8 cellular contexts compared by ENCODE assay signal in the genomic region with DNA sequence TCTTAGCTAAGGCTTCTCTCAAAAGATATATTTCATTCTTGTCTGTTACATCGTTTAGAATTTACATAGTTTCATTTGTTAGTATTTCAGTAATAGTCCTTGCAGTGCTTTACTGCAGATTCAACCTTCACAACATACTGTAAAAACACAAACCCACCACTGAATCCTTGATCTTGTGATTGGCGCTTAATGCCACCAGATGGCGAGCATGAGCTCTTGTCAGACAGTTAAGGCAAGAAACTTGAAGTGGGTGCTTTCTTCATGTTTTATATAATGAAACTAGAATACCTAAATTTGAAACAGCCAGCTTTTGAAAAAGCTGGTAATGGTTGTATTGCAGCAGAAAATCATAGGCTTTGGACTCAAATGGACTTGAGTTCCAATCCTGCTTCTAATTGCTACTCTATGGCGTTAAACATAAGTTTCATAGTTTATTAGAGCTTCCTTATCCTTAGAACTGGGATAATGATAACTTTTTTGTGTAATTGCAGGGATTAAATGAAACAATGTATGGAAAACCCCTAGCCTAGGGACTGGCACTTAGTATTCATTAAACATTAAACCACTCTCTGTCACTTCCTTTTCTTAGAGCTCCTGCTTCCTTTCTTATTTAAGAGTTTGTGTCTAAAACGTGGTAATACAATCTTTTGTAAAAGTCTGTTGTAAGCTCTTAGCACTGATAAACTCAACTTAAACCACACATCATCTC.
DNase-seq lines count a peak whose midpoint lies in the region; ATAC-seq, FAIRE-seq and TF ChIP-seq lines count a peak whose summit lies in the region.

No MANE protein-coding gene starts in this region.

- no peak for DNase-seq in D721Med (ENCODE audit: insufficient read length, low spot score)
- DNase-seq in Jurkat, Clone E6-1 (ENCODE audit: low read depth, low spot score): peak; percentile 46
- peak; percentile 5 to 50 for DNase-seq in SJCRH30
- DNase-seq in activated naive CD4-positive, alpha-beta T cell treated with anti-CD3 and anti-CD28 coated beads, Interleukin-2, amount 50 U/mL, for 72 hours (ENCODE audit: low spot score in 2 of 2): peak in 1 of 2 donors; percentile 25
- no peak for DNase-seq in left ventricle myocardium inferior
- peak; percentile 27 for DNase-seq in skeletal muscle cell (ENCODE audit: low read depth)
- no peak for DNase-seq in T1000 (lab: John Stamatoyannopoulos, UW)

- peak overlapping the region; percentile 30 to 91 for H3K27ac Mint-ChIP-seq in activated naive CD4-positive, alpha-beta T cell treated with anti-CD3 and anti-CD28 coated beads, Interleukin-2, amount 50 U/mL, for 72 hours

- peak; percentile 51 for ATAC-seq in GM19452 (IDR thresholded peaks at IDR 0.05; ENCODE audit: unreplicated experiment)
- ATAC-seq in activated naive CD4-positive, alpha-beta T cell treated with anti-CD3 and anti-CD28 coated beads, Interleukin-2, amount 50 U/mL, for 72 hours: peak in 1 of 2 donors; percentile 76

- H3K36me3 ChIP-seq in SJCRH30: no peaks in the 10 kb centered on the region; the same call in 1 of the 2 replicates
- peaks cover 13% of the 10 kb centered on the region for H3K36me3 ChIP-seq in left ventricle myocardium inferior

- peak; percentile 91 for FAIRE-seq in D721Med (lab: Jason Lieb, UNC)

- peak; percentile 48 for TF ChIP-seq CTCF in D721Med (IDR thresholded peaks at IDR 0.05; ENCODE audit: insufficient read depth, missing control alignments)
- peak; percentile 65 for TF ChIP-seq CTCF in left ventricle myocardium inferior (IDR thresholded peaks at IDR 0.05; ENCODE audit: borderline replicate concordance)

- H3K9me3 Mint-ChIP-seq in activated naive CD4-positive, alpha-beta T cell treated with anti-CD3 and anti-CD28 coated beads, Interleukin-2, amount 50 U/mL, for 72 hours: no peaks in the 10 kb centered on the region

- H3K9me3 ChIP-seq in SJCRH30 (replicated peaks) (no peaks in the 10 kb centered on the region), left ventricle myocardium inferior (replicated peaks) (no peaks in the 10 kb centered on the region)

- peaks cover 0 to 5% of the 10 kb centered on the region in 2 donors for H3K36me3 Mint-ChIP-seq in activated naive CD4-positive, alpha-beta T cell treated with anti-CD3 and anti-CD28 coated beads, Interleukin-2, amount 50 U/mL, for 72 hours

- H3K4me1 ChIP-seq in SJCRH30 (no peaks in the 10 kb centered on the region), left ventricle myocardium inferior (peaks cover 20% of the 10 kb centered on the region)

- intact Hi-C loops in left ventricle myocardium inferior (cut with micrococcal nuclease): no loop called here

- H3K27ac ChIP-seq in SJCRH30 (no peak overlapping the region), left ventricle myocardium inferior (replicated peaks) (no peak overlapping the region)

- no peak overlapping the region for H3K4me3 ChIP-seq in Jurkat, Clone E6-1 (ENCODE audit: low read length)
- H3K4me3 ChIP-seq in SJCRH30: no peak overlapping the region
- no peak overlapping the region for H3K4me3 ChIP-seq in left ventricle myocardium inferior
- no peak overlapping the region for H3K4me3 ChIP-seq in skeletal muscle cell (ENCODE audit: low read depth, low read length)

- H3K27me3 ChIP-seq in SJCRH30 (no peaks in the 10 kb centered on the region), left ventricle myocardium inferior (ENCODE audit: low read depth) (no peaks in the 10 kb centered on the region)

Comparison
In these comparisons a context has a peak if more than half of its experiments do, and no peak if none do; other contexts are left out.
1. DNase-seq: peak in Jurkat, Clone E6-1 (single experiment), SJCRH30 (2 of 2) and skeletal muscle cell (single experiment); none in D721Med (single experiment), left ventricle myocardium inferior (single experiment) and T1000 (single experiment).